17 cellular contexts compared by ENCODE assay signal in the genomic region with DNA sequence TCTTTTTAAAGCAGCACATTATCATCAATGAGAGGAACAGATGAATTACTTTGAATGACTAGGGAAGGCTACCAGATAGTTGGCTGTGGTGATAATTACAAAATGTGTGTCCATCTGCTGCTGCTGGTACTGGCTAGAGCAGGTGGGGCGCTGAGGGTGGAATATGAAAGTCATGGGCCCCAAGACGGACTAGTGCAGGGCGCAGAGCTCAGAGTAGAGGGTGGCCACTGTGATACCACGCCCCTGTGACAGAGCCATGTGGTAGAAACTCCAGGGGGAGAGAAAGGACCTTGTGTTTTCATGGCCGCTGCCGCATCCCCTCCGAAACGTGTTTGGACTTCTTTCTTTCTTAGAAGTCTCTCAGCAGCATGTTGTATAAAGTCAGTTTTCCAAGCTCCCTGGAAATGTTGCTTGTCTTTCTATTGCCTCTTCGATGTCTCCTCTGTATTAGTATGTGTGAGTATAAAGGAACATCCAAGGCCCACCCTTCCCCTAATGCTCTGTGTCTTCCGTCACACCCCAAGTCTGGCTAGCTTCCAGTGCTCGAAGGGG.
DNase-seq lines count a peak whose midpoint lies in the region; ATAC-seq, FAIRE-seq and TF ChIP-seq lines count a peak whose summit lies in the region.
"Had no signal": no experiment of that assay in that cellular context is flagged by ENCODE, and none has a peak within 500 bp of the region (broad histone marks: within the 10 kb centered on the region; RNA-seq: fewer than 3 reads in every experiment).

No MANE protein-coding gene starts in this region.

- H3K4me1 Mint-ChIP-seq in HFFc6 (ENCODE audit: low read depth) (peaks cover 49% of the 10 kb centered on the region), astrocyte (ENCODE audit: low read depth, unreplicated experiment) (peaks cover 30% of the 10 kb centered on the region)
- H3K4me1 Mint-ChIP-seq in natural killer cell treated with Interleukin-12 subunit alpha and Interleukin-12 subunit beta and Interleukin-15 and Interleukin-18, amount 100 ng/mL, for 72 hours (ENCODE audit: low read depth in 2 of 2), result peaks cover 6 to 17% of the 10 kb centered on the region in 2 donors
- H3K4me1 Mint-ChIP-seq: CD14-positive monocyte had no signal

- H3K36me3 ChIP-seq in astrocyte (ENCODE audit: insufficient read depth, low read length), result no peaks in the 10 kb centered on the region

- H3K27me3 Mint-ChIP-seq in HFFc6 (ENCODE audit: insufficient read depth), result peaks cover 3% of the 10 kb centered on the region
- no peaks in the 10 kb centered on the region for H3K27me3 Mint-ChIP-seq in astrocyte (ENCODE audit: low read depth, unreplicated experiment)
- H3K27me3 Mint-ChIP-seq in natural killer cell treated with Interleukin-12 subunit alpha and Interleukin-12 subunit beta and Interleukin-15 and Interleukin-18, amount 100 ng/mL, for 72 hours, result peaks cover 13 to 14% of the 10 kb centered on the region in 2 donors

- H3K36me3 Mint-ChIP-seq in HFFc6 (ENCODE audit: low read depth), result no peaks in the 10 kb centered on the region
- peaks cover 2% of the 10 kb centered on the region for H3K36me3 Mint-ChIP-seq in astrocyte (ENCODE audit: low read depth, unreplicated experiment)
- H3K36me3 Mint-ChIP-seq in natural killer cell treated with Interleukin-12 subunit alpha and Interleukin-12 subunit beta and Interleukin-15 and Interleukin-18, amount 100 ng/mL, for 72 hours, result no peaks in the 10 kb centered on the region
- H3K36me3 Mint-ChIP-seq: CD14-positive monocyte had no signal

- H3K4me1 ChIP-seq in astrocyte (ENCODE audit: insufficient read depth, low read length) (peaks cover 20% of the 10 kb centered on the region), foreskin keratinocyte (peaks cover 47% of the 10 kb centered on the region)

- H3K9me3 ChIP-seq in astrocyte (ENCODE audit: insufficient read depth, low read depth, low read length), result no peaks in the 10 kb centered on the region

- no peak overlapping the region for H3K9ac ChIP-seq in astrocyte (ENCODE audit: low read length)

- no peak overlapping the region for H3K27ac Mint-ChIP-seq in HFFc6
- peak overlapping the region; percentile 23 for H3K27ac Mint-ChIP-seq in astrocyte (ENCODE audit: unreplicated experiment)
- no peak overlapping the region for H3K27ac Mint-ChIP-seq in natural killer cell treated with Interleukin-12 subunit alpha and Interleukin-12 subunit beta and Interleukin-15 and Interleukin-18, amount 100 ng/mL, for 72 hours
- H3K27ac Mint-ChIP-seq: CD14-positive monocyte had no signal

- ATAC-seq in foreskin keratinocyte, result no peak
- ATAC-seq in natural killer cell treated with Interleukin-12 subunit alpha and Interleukin-12 subunit beta and Interleukin-15 and Interleukin-18, amount 100 ng/mL, for 72 hours, result no peak
- ATAC-seq: PC-3 had no signal

- no peak overlapping the region for H3K4me3 ChIP-seq in astrocyte (ENCODE audit: insufficient read depth, low read depth, low read length)

- DNase-seq in HFFc6, result no peak
- no peak for DNase-seq in astrocyte (ENCODE audit: low read depth)
- DNase-seq in foreskin keratinocyte, result no peak
- peak; percentile 45 for DNase-seq in urothelium cell line (ENCODE audit: low spot score)
- no peak for DNase-seq in natural killer cell treated with Interleukin-12 subunit alpha and Interleukin-12 subunit beta and Interleukin-15 and Interleukin-18, amount 100 ng/mL, for 72 hours (ENCODE audit: low spot score)
- no peak for DNase-seq in T-helper 9 cell
- DNase-seq in NCI-H1417 (lab: John Stamatoyannopoulos, UW), result no peak
- DNase-seq: AML-193, DMS153, H7, KG1, NCI-H1092, NCI-H2081 treated with DMSO at 0.1 percent for 48 hours, NCI-H510A, NCI-H82 had no signal

- peak overlapping the region; percentile 63 for H3K4me2 ChIP-seq in astrocyte (ENCODE audit: low read length)

- no peaks in the 10 kb centered on the region for H3K79me2 ChIP-seq in astrocyte (ENCODE audit: insufficient read depth, low read length)

- FAIRE-seq in astrocyte (lab: Jason Lieb, UNC) (no peak), urothelium cell line (lab: Jason Lieb, UNC) (no peak)

- H3K9me3 Mint-ChIP-seq in HFFc6 (no peaks in the 10 kb centered on the region), astrocyte (ENCODE audit: unreplicated experiment) (no peaks in the 10 kb centered on the region)
- H3K9me3 Mint-ChIP-seq in natural killer cell treated with Interleukin-12 subunit alpha and Interleukin-12 subunit beta and Interleukin-15 and Interleukin-18, amount 100 ng/mL, for 72 hours, result no peaks in the 10 kb centered on the region

- H4K20me1 ChIP-seq in astrocyte (ENCODE audit: insufficient read depth, low read length), result no peaks in the 10 kb centered on the region

- H3K27me3 ChIP-seq in astrocyte (ENCODE audit: insufficient read depth, low read length), result no peaks in the 10 kb centered on the region
- H3K27me3 ChIP-seq in foreskin keratinocyte, result no peaks in the 10 kb centered on the region

- no peak overlapping the region for H3K27ac ChIP-seq in astrocyte (ENCODE audit: low read depth, low read length)
- peak overlapping the region; percentile 42 for H3K27ac ChIP-seq in foreskin keratinocyte

- H3K4me3 Mint-ChIP-seq in HFFc6 (peak overlapping the region; percentile 40), astrocyte (ENCODE audit: unreplicated experiment) (peak overlapping the region; percentile 4)
- H3K4me3 Mint-ChIP-seq in natural killer cell treated with Interleukin-12 subunit alpha and Interleukin-12 subunit beta and Interleukin-15 and Interleukin-18, amount 100 ng/mL, for 72 hours, result no peak overlapping the region
- H3K4me3 Mint-ChIP-seq: CD14-positive monocyte had no signal

- H2AFZ ChIP-seq in astrocyte (ENCODE audit: low read depth, low read length), result peak overlapping the region; percentile 13

- TF ChIP-seq CTCF in HFFc6 (IDR thresholded peaks at IDR 0.05) (no peak), astrocyte (IDR thresholded peaks at IDR 0.05; ENCODE audit: insufficient read depth, low read depth, low read length) (no peak), foreskin keratinocyte (conservative IDR thresholded peaks at IDR 0.05) (no peak)
